ENCODE assay signal across 1 cellular context in genomic region chr9:20788526-20789421, GRCh38.
TF ChIP-seq lines count a peak whose summit lies in the region.

No MANE protein-coding gene starts in this region.

TF ChIP-seq in GM23338, 12 proteins besides CTCF, POLR2A, EP300 and RAD21 (continued from another document):
- no peak for TF ChIP-seq ZNF462 (CRISPR knock-in tag; IDR thresholded peaks at IDR 0.05)
- TF ChIP-seq CREB1 (CRISPR knock-in tag; IDR thresholded peaks at IDR 0.05; ENCODE audit: low read depth) = no peak
- TF ChIP-seq ZNF331 (CRISPR knock-in tag; IDR thresholded peaks at IDR 0.05; ENCODE audit: low read depth) = no peak
- no peak for TF ChIP-seq ZNF114 (CRISPR knock-in tag; IDR thresholded peaks at IDR 0.05)
- no peak for TF ChIP-seq JUNB (IDR thresholded peaks at IDR 0.05; ENCODE audit: unreplicated experiment)
- TF ChIP-seq EZH2 (IDR thresholded peaks at IDR 0.05; ENCODE audit: low read depth, unreplicated experiment) = no peak
- no peak for TF ChIP-seq STAT1 (IDR thresholded peaks at IDR 0.05; ENCODE audit: unreplicated experiment)
- TF ChIP-seq POLR2AphosphoS5 (IDR thresholded peaks at IDR 0.05; ENCODE audit: low read depth) = no peak
- no peak for TF ChIP-seq ETS1 (IDR thresholded peaks at IDR 0.05)
- no peak for TF ChIP-seq NANOG (IDR thresholded peaks at IDR 0.05; ENCODE audit: borderline replicate concordance)
